In the genomic region with DNA sequence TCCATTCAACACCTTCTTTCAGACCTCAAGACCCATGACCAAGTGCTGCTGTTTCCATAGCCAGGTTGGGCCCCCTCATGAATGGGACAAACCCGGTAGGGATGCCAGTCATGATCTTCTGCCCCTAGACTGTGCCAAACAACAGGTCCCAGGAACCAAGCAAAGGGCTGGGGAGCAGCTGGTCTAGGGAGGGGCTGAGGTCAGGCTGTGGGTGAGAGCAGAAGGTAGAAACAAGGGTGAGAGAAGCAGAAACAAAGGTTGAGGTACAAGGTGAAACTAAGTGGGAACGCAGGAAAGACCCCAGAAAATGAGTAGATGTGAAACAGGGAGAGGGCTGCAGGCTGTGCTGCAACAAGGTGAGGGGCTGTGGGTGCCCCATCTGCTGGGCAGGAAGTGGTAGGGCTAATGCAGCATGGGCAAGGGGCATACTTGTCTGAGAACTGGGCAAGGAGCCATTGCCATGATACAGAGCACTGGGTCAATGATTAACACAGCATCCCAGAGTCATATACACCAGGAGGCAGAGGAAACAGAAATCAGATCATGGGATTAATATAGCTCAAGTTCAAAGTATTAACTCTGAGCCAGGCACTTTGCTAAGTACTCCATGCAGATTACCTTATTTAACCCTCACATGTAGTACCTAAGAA, we compare ENCODE assay signal across 12 cellular contexts. TPM values are rescaled to one million over a fixed set of nuclear protein-coding genes. Genes with fewer than 3 reads are reported as not detected.
DNase-seq lines count a peak whose midpoint lies in the region; ATAC-seq, FAIRE-seq and TF ChIP-seq lines count a peak whose summit lies in the region.
"Had no signal": no experiment of that assay in that cellular context is flagged by ENCODE, and none has a peak within 500 bp of the region (broad histone marks: within the 10 kb centered on the region; RNA-seq: fewer than 3 reads in every experiment).

No MANE protein-coding gene starts in this region.

- no peak for TF ChIP-seq POLR2A in GM12891 (IDR thresholded peaks at IDR 0.05; ENCODE audit: low read depth, low read length)
- TF ChIP-seq POLR2A in gastrocnemius medialis (IDR thresholded peaks at IDR 0.05): no peak

- TF ChIP-seq CTCF in endodermal cell (conservative IDR thresholded peaks at IDR 0.05) (peak; percentile 23), gastrocnemius medialis (IDR thresholded peaks at IDR 0.05 in 4 of 5, conservative IDR thresholded peaks at IDR 0.05 in 1 of 5) (no peak)

- H3K27ac ChIP-seq in endodermal cell (ENCODE audit: low read depth, low read length): no peak overlapping the region
- H3K27ac ChIP-seq in gastrocnemius medialis: no peak overlapping the region

- intact Hi-C loops in gastrocnemius medialis (cut with DNase I; ENCODE audit: low total_unique reads): no loop called here
- intact Hi-C loops in activated T-helper 1 cell treated with anti-CD3 and anti-CD28 coated beads, Interleukin-12 subunit alpha, Interleukin-12 subunit beta, Interleukin-2, Interleukin-4 antibody, amounts not matched to agents 30 ng/mL and 10 ng/mL and 1 ng/mL, durations not matched to agents 14 hours and 24 hours and 36 hours (cut with micrococcal nuclease): no loop called here

- 83% methylated on average over 2 of the region's 2 CpGs; no CpG with 5 or more reads in 1 of the 2 experiments for WGBS in endodermal cell (ENCODE audit: insufficient coverage in 1 of 2, insufficient read length in 1 of 2), 2 experiments

- no peak overlapping the region for H3K4me3 Mint-ChIP-seq in endodermal cell
- no peak overlapping the region for H3K4me3 Mint-ChIP-seq in activated T-helper 1 cell treated with anti-CD3 and anti-CD28 coated beads, Interleukin-12 subunit alpha, Interleukin-12 subunit beta, Interleukin-2, Interleukin-4 antibody, amounts not matched to agents 30 ng/mL and 10 ng/mL and 1 ng/mL, durations not matched to agents 14 hours and 24 hours and 36 hours
- H3K4me3 Mint-ChIP-seq: activated naive CD4-positive, alpha-beta T cell treated with anti-CD3 and anti-CD28 coated beads, Interleukin-2, amount 50 U/mL, for 24 hours; CD8-positive, alpha-beta memory T cell; naive thymus-derived CD8-positive, alpha-beta T cell had no signal

- H3K4me1 ChIP-seq in endodermal cell (ENCODE audit: control insufficient read depth, insufficient read depth, low read length) (no peaks in the 10 kb centered on the region), gastrocnemius medialis (no peaks in the 10 kb centered on the region)

- H3K4me1 Mint-ChIP-seq in endodermal cell: no peaks in the 10 kb centered on the region
- no peaks in the 10 kb centered on the region for H3K4me1 Mint-ChIP-seq in activated T-helper 1 cell treated with anti-CD3 and anti-CD28 coated beads, Interleukin-12 subunit alpha, Interleukin-12 subunit beta, Interleukin-2, Interleukin-4 antibody, amounts not matched to agents 30 ng/mL and 10 ng/mL and 1 ng/mL, durations not matched to agents 14 hours and 24 hours and 36 hours (ENCODE audit: low read depth)
- H3K4me1 Mint-ChIP-seq: activated naive CD4-positive, alpha-beta T cell treated with anti-CD3 and anti-CD28 coated beads, Interleukin-2, amount 50 U/mL, for 24 hours had no signal

- H3K27me3 ChIP-seq in endodermal cell (ENCODE audit: control insufficient read depth, insufficient read depth, low read length, poor library complexity, severe bottlenecking): no peaks in the 10 kb centered on the region
- no peaks in the 10 kb centered on the region for H3K27me3 ChIP-seq in gastrocnemius medialis

- no peak overlapping the region for H3K9ac ChIP-seq in endodermal cell (ENCODE audit: extremely low read depth, low read length, poor library complexity, severe bottlenecking)

- in situ Hi-C loops in gastrocnemius medialis (cut with MboI; ENCODE audit: low sequenced_read_pairs in 4 of 4): no loop called here

- no peak overlapping the region for H3K4me3 ChIP-seq in endodermal cell (ENCODE audit: low read length)
- no peak overlapping the region for H3K4me3 ChIP-seq in gastrocnemius medialis

- DNase-seq in GM12891 (ENCODE audit: insufficient read length, low spot score): no peak
- peak; percentile 63 to 88 for DNase-seq in NCI-H524 (lab: John Stamatoyannopoulos, UW)
- peak; percentile 27 for DNase-seq in endodermal cell
- DNase-seq in gastrocnemius medialis: no peak
- DNase-seq in T-helper 9 cell: no peak
- no peak for DNase-seq in activated T-helper 1 cell treated with anti-CD3 and anti-CD28 coated beads, Interleukin-12 subunit alpha, Interleukin-12 subunit beta, Interleukin-2, Interleukin-4 antibody, amounts not matched to agents 30 ng/mL and 10 ng/mL and 1 ng/mL, durations not matched to agents 14 hours and 24 hours and 36 hours (ENCODE audit: low spot score)
- DNase-seq in activated effector memory CD4-positive, alpha-beta T cell treated with Interleukin-2 at 50 U/mL for 16 hours: no peak
- DNase-seq: CD8-positive, alpha-beta memory T cell; Karpas-422; naive thymus-derived CD8-positive, alpha-beta T cell had no signal

- FAIRE-seq in GM12891 (lab: Jason Lieb, UNC): peak; percentile 35

- peak; percentile 19 to 48 for ATAC-seq in gastrocnemius medialis
- ATAC-seq: naive thymus-derived CD8-positive, alpha-beta T cell had no signal

- no peaks in the 10 kb centered on the region for H3K9me3 Mint-ChIP-seq in endodermal cell
- H3K9me3 Mint-ChIP-seq in activated T-helper 1 cell treated with anti-CD3 and anti-CD28 coated beads, Interleukin-12 subunit alpha, Interleukin-12 subunit beta, Interleukin-2, Interleukin-4 antibody, amounts not matched to agents 30 ng/mL and 10 ng/mL and 1 ng/mL, durations not matched to agents 14 hours and 24 hours and 36 hours: no peaks in the 10 kb centered on the region
- H3K9me3 Mint-ChIP-seq: activated naive CD4-positive, alpha-beta T cell treated with anti-CD3 and anti-CD28 coated beads, Interleukin-2, amount 50 U/mL, for 24 hours; CD8-positive, alpha-beta memory T cell; naive thymus-derived CD8-positive, alpha-beta T cell had no signal

- H3K36me3 ChIP-seq in endodermal cell (ENCODE audit: control insufficient read depth, insufficient read depth, low read length) (no peaks in the 10 kb centered on the region), gastrocnemius medialis (no peaks in the 10 kb centered on the region)

- no peaks in the 10 kb centered on the region for H3K36me3 Mint-ChIP-seq in endodermal cell (ENCODE audit: low read depth)
- no peaks in the 10 kb centered on the region for H3K36me3 Mint-ChIP-seq in activated T-helper 1 cell treated with anti-CD3 and anti-CD28 coated beads, Interleukin-12 subunit alpha, Interleukin-12 subunit beta, Interleukin-2, Interleukin-4 antibody, amounts not matched to agents 30 ng/mL and 10 ng/mL and 1 ng/mL, durations not matched to agents 14 hours and 24 hours and 36 hours (ENCODE audit: low read depth)
- H3K36me3 Mint-ChIP-seq: activated naive CD4-positive, alpha-beta T cell treated with anti-CD3 and anti-CD28 coated beads, Interleukin-2, amount 50 U/mL, for 24 hours; naive thymus-derived CD8-positive, alpha-beta T cell had no signal

- H3K27ac Mint-ChIP-seq in endodermal cell: no peak overlapping the region
- H3K27ac Mint-ChIP-seq in activated T-helper 1 cell treated with anti-CD3 and anti-CD28 coated beads, Interleukin-12 subunit alpha, Interleukin-12 subunit beta, Interleukin-2, Interleukin-4 antibody, amounts not matched to agents 30 ng/mL and 10 ng/mL and 1 ng/mL, durations not matched to agents 14 hours and 24 hours and 36 hours: no peak overlapping the region
- H3K27ac Mint-ChIP-seq: activated naive CD4-positive, alpha-beta T cell treated with anti-CD3 and anti-CD28 coated beads, Interleukin-2, amount 50 U/mL, for 24 hours had no signal

- no peaks in the 10 kb centered on the region for H3K9me3 ChIP-seq in endodermal cell (ENCODE audit: control insufficient read depth, low read length)
- no peaks in the 10 kb centered on the region for H3K9me3 ChIP-seq in gastrocnemius medialis

- peaks cover 11% of the 10 kb centered on the region for H3K27me3 Mint-ChIP-seq in endodermal cell (ENCODE audit: insufficient read depth)
- H3K27me3 Mint-ChIP-seq in activated T-helper 1 cell treated with anti-CD3 and anti-CD28 coated beads, Interleukin-12 subunit alpha, Interleukin-12 subunit beta, Interleukin-2, Interleukin-4 antibody, amounts not matched to agents 30 ng/mL and 10 ng/mL and 1 ng/mL, durations not matched to agents 14 hours and 24 hours and 36 hours (ENCODE audit: insufficient read depth): peaks cover 16% of the 10 kb centered on the region
- H3K27me3 Mint-ChIP-seq: activated naive CD4-positive, alpha-beta T cell treated with anti-CD3 and anti-CD28 coated beads, Interleukin-2, amount 50 U/mL, for 24 hours had no signal

TF ChIP-seq in GM12891, 5 proteins besides CTCF, POLR2A, EP300 and RAD21:
- no peak for TF ChIP-seq POLR2AphosphoS5 (IDR thresholded peaks at IDR 0.05; ENCODE audit: low read depth, low read length)
- no peak for TF ChIP-seq POU2F2 (IDR thresholded peaks at IDR 0.05; ENCODE audit: low read depth, low read length)
- TF ChIP-seq TAF1 (IDR thresholded peaks at IDR 0.05; ENCODE audit: low read depth, low read length): no peak
- no peak for TF ChIP-seq PAX5 (IDR thresholded peaks at IDR 0.05; ENCODE audit: insufficient read depth, low read length, severe bottlenecking)
- no peak for TF ChIP-seq SPI1 (IDR thresholded peaks at IDR 0.05; ENCODE audit: low read depth, low read length)

RNA-seq across cellular contexts. Expression of a gene that starts 45.9 kb away (rescaled TPM):
- 0.04 TPM for polyA plus RNA-seq in GM12891 (2012; ENCODE audit: low read depth, missing spikeins)
- total RNA-seq in endodermal cell (10 to 100 TPM in 1 of 2 donors, 1 to 10 TPM in 1; 7.1 to 13.5 TPM), gastrocnemius medialis (1 to 10 TPM in 1 of 4 donors, under 1 TPM in 3; 0.15 to 1.1 (median 0.52) TPM)
- 8.8 TPM for polyA plus RNA-seq in endodermal cell (2013, experiment 1 of 2)
- 9.6 TPM for polyA plus RNA-seq in endodermal cell (2013, experiment 2 of 2)
- not detected in 2 replicates for total RNA-seq in activated T-helper 1 cell treated with anti-CD3 and anti-CD28 coated beads, Interleukin-12 subunit alpha, Interleukin-12 subunit beta, Interleukin-2, Interleukin-4 antibody, amounts not matched to agents 30 ng/mL and 10 ng/mL and 1 ng/mL, durations not matched to agents 14 hours and 24 hours and 36 hours
- total RNA-seq: CD8-positive, alpha-beta memory T cell; OCI-LY7 had no signal

Comparison
In these comparisons a context has a peak if more than half of its experiments do, and no peak if none do; other contexts are left out.
1. DNase-seq: peak in NCI-H524 (2 of 2) and endodermal cell (single experiment); none in GM12891 (single experiment), gastrocnemius medialis (0 of 2), T-helper 9 cell (single experiment), activated T-helper 1 cell treated with anti-CD3 and anti-CD28 coated beads, Interleukin-12 subunit alpha, Interleukin-12 subunit beta, Interleukin-2, Interleukin-4 antibody, amounts not matched to agents 30 ng/mL and 10 ng/mL and 1 ng/mL, durations not matched to agents 14 hours and 24 hours and 36 hours (single experiment) and activated effector memory CD4-positive, alpha-beta T cell treated with Interleukin-2 at 50 U/mL for 16 hours (single experiment).